Comparison of ENCODE assay signal across 8 cellular contexts in the genomic region with DNA sequence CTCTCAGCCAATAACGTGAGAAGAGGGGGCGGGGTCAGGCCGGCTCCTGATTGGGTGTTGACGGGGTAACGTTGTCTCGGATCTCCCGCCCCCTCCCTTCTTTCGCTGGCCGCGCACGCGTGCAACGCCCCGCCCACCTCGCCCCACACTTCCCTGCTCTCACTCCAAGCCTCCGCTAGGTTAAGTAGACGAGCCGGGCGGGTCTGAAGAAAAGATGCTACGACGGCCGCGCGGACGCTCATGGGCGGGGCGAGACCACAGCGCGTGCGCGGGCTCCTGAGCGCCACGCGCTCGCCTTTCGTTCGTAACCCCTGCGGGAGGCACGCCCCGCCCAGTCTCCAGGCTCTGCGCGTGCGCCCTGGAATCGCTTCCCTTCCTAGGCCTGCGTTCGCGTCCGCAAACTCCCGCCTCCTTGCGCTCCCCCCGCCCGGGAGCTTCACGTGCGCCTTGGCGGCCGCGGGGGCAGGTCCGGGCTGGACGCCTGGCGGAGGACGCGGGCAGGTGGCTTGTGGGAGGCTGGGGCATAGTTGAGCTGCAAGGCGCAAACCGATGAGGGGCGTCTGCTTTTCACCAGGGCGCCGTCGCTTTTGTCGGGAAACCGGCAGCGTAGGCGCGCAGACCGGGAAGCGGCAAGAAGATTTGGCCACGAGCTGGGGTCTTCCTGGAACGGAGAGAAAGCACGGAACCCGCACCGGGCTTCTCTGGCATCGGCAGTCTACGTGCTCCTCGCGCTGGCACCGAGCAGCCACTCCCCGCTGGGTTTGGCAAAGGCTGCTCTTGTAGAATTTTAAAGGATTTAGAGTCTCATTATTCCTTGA. TPM values are rescaled to one million over a fixed set of nuclear protein-coding genes. Genes with fewer than 3 reads are reported as not detected.
DNase-seq lines count a peak whose midpoint lies in the region; ATAC-seq and TF ChIP-seq lines count a peak whose summit lies in the region.

No MANE protein-coding gene starts in this region.

- H4K8ac ChIP-seq in IMR-90 (ENCODE audit: low read depth in 2 of 2, low read length in 2 of 2) = peak overlapping the region; percentile 81 to 93

- H2AK9ac ChIP-seq in IMR-90 (replicated peaks; ENCODE audit: low read depth, low read length, poor library complexity) = peak overlapping the region; percentile 83

- peaks cover 54% of the 10 kb centered on the region for H3K79me2 ChIP-seq in OCI-LY7 (ENCODE audit: insufficient read depth, low read depth, low read length)

- peak overlapping the region; percentile 98 for H3K23ac ChIP-seq in IMR-90 (ENCODE audit: low read depth, low read length)

- peak; percentile 37 for TF ChIP-seq RAD21 in IMR-90 (IDR thresholded peaks at IDR 0.05; ENCODE audit: low read length)

- peaks cover 3% of the 10 kb centered on the region; the same call in 1 of the 2 replicates for H3K9me1 ChIP-seq in IMR-90 (ENCODE audit: insufficient read depth, low read length)

- no peaks in the 10 kb centered on the region for H3K9me2 ChIP-seq in OCI-LY7 (ENCODE audit: insufficient read depth, low read length)

- H3K79me1 ChIP-seq in IMR-90 (ENCODE audit: low read depth in 1 of 2, low read length in 2 of 2) = peaks cover 18 to 22% of the 10 kb centered on the region in 2 experiments; a peak in 3 of 4 replicates

- peak overlapping the region; percentile 84 for H2AFZ ChIP-seq in IMR-90 (replicated peaks; ENCODE audit: low read length, poor library complexity)
- peak overlapping the region; percentile 68; the same call in 1 of the 2 replicates for H2AFZ ChIP-seq in OCI-LY7 (ENCODE audit: low read length)

- no peaks in the 10 kb centered on the region for H3K27me3 ChIP-seq in IMR-90 (ENCODE audit: control insufficient read depth, insufficient read depth, low read length)
- no peaks in the 10 kb centered on the region for H3K27me3 ChIP-seq in mononuclear cell (ENCODE audit: insufficient read depth, low read length)

- peak overlapping the region; percentile 94 for H3K56ac ChIP-seq in IMR-90 (ENCODE audit: extremely low read depth, insufficient read depth, low read length)

- peaks cover 4% of the 10 kb centered on the region; the same call in 1 of the 2 replicates for H3K4me1 ChIP-seq in IMR-90 (ENCODE audit: control insufficient read depth, insufficient read depth, low read length)
- H3K4me1 ChIP-seq in OCI-LY7 (ENCODE audit: insufficient read depth, low read length, poor library complexity, severe bottlenecking) = peaks cover 25% of the 10 kb centered on the region
- H3K4me1 ChIP-seq in mononuclear cell (ENCODE audit: insufficient read depth, low read length) = peaks cover 33% of the 10 kb centered on the region

- H3K4me2 ChIP-seq in IMR-90 (ENCODE audit: low read depth, low read length) (peak overlapping the region; percentile 99), OCI-LY7 (ENCODE audit: low read length) (peak overlapping the region; percentile 89)

- H3K27ac ChIP-seq in IMR-90 (ENCODE audit: insufficient read depth, low read length) (peak overlapping the region; percentile 90), OCI-LY7 (ENCODE audit: low read depth, low read length, poor library complexity, severe bottlenecking) (peak overlapping the region; percentile 72)

- H2AK5ac ChIP-seq in IMR-90 (ENCODE audit: low read depth, low read length) = peak overlapping the region; percentile 83

- TF ChIP-seq CTCF in IMR-90 (conservative IDR thresholded peaks at IDR 0.05; ENCODE audit: low read depth, low read length) (peak; percentile 28; the same call in 1 of the 2 replicates), OCI-LY7 (conservative IDR thresholded peaks at IDR 0.05; ENCODE audit: low read length) (no peak), epithelial cell of esophagus (IDR thresholded peaks at IDR 0.05; ENCODE audit: insufficient read depth, low read depth, low read length, missing control alignments) (peak; percentile 19)

- no peaks in the 10 kb centered on the region for H3K9me3 ChIP-seq in IMR-90 (ENCODE audit: control insufficient read depth, insufficient read depth, low read length)
- H3K9me3 ChIP-seq in OCI-LY7 (ENCODE audit: low read length) = no peaks in the 10 kb centered on the region
- no peaks in the 10 kb centered on the region for H3K9me3 ChIP-seq in mononuclear cell (ENCODE audit: low read depth, low read length)

- peak overlapping the region; percentile 92 for H3K18ac ChIP-seq in IMR-90 (ENCODE audit: low read depth, low read length)

- H4K5ac ChIP-seq in IMR-90 (ENCODE audit: low read depth, low read length) = peak overlapping the region; percentile 99

- in situ Hi-C loops in IMR-90 (cut with MboI; ENCODE audit: low sequenced_read_pairs) = loop anchor here (10.0 kb wide), 1 partner anchor 577 kb away; no protein-coding TSS in a partner anchor

- H3K4ac ChIP-seq in IMR-90 (ENCODE audit: low read depth, low read length) = peak overlapping the region; percentile 94

- intact Hi-C loops in IMR-90 (cut with micrococcal nuclease) = loop anchor here (1.0 to 10.0 kb wide), 11 partner anchors 66 to 1054 kb away; a partner anchor contains a TSS
- intact Hi-C loops in OCI-LY7 (cut with micrococcal nuclease; ENCODE audit: unreplicated experiment) = loop anchor here (1.0 to 5.0 kb wide), 5 partner anchors 226 to 805 kb away; a partner anchor contains a TSS

- H3K9ac ChIP-seq in IMR-90 (ENCODE audit: low read depth, low read length) = peak overlapping the region; percentile 96

- peak; percentile 70 for TF ChIP-seq POLR2A in IMR-90 (IDR thresholded peaks at IDR 0.05; ENCODE audit: low read depth, low read length)

- 0% methylated on average over 47 of the region's 86 CpGs; no CpG with 5 or more reads in 1 of the 2 experiments for WGBS in IMR-90 (ENCODE audit: extremely low coverage in 2 of 2, insufficient read length in 1 of 2), 2 experiments

- H2BK5ac ChIP-seq in IMR-90 (ENCODE audit: low read depth, low read length, poor library complexity, severe bottlenecking) = peak overlapping the region; percentile 70

- peak overlapping the region; percentile 65 for H3K4me3 ChIP-seq in IMR-90 (ENCODE audit: insufficient read depth, low read depth, low read length)
- peak overlapping the region; percentile 98 for H3K4me3 ChIP-seq in OCI-LY7 (ENCODE audit: low read depth, low read length, poor library complexity, severe bottlenecking)
- H3K4me3 ChIP-seq in epithelial cell of esophagus (ENCODE audit: low read length) = peak overlapping the region; percentile 74
- peak overlapping the region; percentile 73 for H3K4me3 ChIP-seq in mononuclear cell (ENCODE audit: low read length)

- POLR2A ChIA-PET in IMR-90 (lab: Charles Lee; ENCODE audit: unreplicated experiment) = no interaction called here
- POLR2A ChIA-PET in OCI-LY7 (lab: Charles Lee) = interaction anchor here (0.6 to 1.4 kb wide), 6 partner anchors 12 to 806 kb away, joined by 3 to 7 read pairs (median 4); a partner anchor contains a TSS

- peak overlapping the region; percentile 85 for H4K91ac ChIP-seq in IMR-90 (ENCODE audit: insufficient read depth, low read depth, low read length)

- H2BK15ac ChIP-seq in IMR-90 (ENCODE audit: low read depth, low read length) = peak overlapping the region; percentile 94; the same call in 2 of the 3 replicates

- peak overlapping the region; percentile 75 for H2BK120ac ChIP-seq in IMR-90 (ENCODE audit: low read depth, low read length)

- H3K14ac ChIP-seq in IMR-90 (replicated peaks; ENCODE audit: low read depth, low read length) = peak overlapping the region; percentile 97

- dilution Hi-C loops in IMR-90 (cut with HindIII; ENCODE audit: low sequenced_read_pairs, unreplicated experiment) = no loop called here

- H4K20me1 ChIP-seq in IMR-90 (ENCODE audit: insufficient read depth, low read length) (peaks cover 3% of the 10 kb centered on the region; the same call in 1 of the 2 replicates), OCI-LY7 (ENCODE audit: insufficient read depth, low read length) (peaks cover 22% of the 10 kb centered on the region; the same call in 1 of the 2 replicates)

- BruUV-seq in IMR-90 (replicated peaks; lab: Mats Ljungman, UMichigan) (no TSS peak), OCI-LY7 (replicated peaks; lab: Mats Ljungman, UMichigan) (no TSS peak)

- DNase-seq in DMS153 treated with DMSO at 0.1 percent for 48 hours (lab: John Stamatoyannopoulos, UW; ENCODE audit: unreplicated experiment) (peak; percentile 99), IMR-90 (peak; percentile 99), OCI-LY7 (ENCODE audit: low spot score) (peak; percentile 99), activated T-cell treated with anti-CD3 and anti-CD28 coated beads for 4 hours (peak; percentile 99), epithelial cell of esophagus (ENCODE audit: low read depth) (peak; percentile 99)
- DNase-seq in stimulated activated CD8-positive, alpha-beta memory T cell treated with anti-CD3 and anti-CD28 coated beads, Interleukin-2, amount 100 ng/mL, for 48 hours (ENCODE audit: low read depth in 2 of 2) = peak; percentile 99 to 100

- peak; percentile 78 for ATAC-seq in GM21529 (IDR thresholded peaks at IDR 0.05; ENCODE audit: unreplicated experiment)
- ATAC-seq in IMR-90 (ENCODE audit: low read depth) = peak; percentile 92

- peak overlapping the region; percentile 35; the same call in 1 of the 2 replicates for H2BK20ac ChIP-seq in IMR-90 (ENCODE audit: low read depth, low read length)

- H3K36me3 ChIP-seq in IMR-90 (ENCODE audit: control insufficient read depth, insufficient read depth, low read length) (peaks cover 4% of the 10 kb centered on the region; the same call in 1 of the 2 replicates), OCI-LY7 (ENCODE audit: insufficient read depth, low read length) (peaks cover 21% of the 10 kb centered on the region)

- CTCF ChIA-PET in IMR-90 (lab: Yijun Ruan, JAX) (no interaction called here), OCI-LY7 (lab: Charles Lee; ENCODE audit: unreplicated experiment) (no interaction called here)

TF ChIP-seq in IMR-90, 13 proteins besides CTCF, POLR2A, EP300 and RAD21 (continues in another document):
- TF ChIP-seq CEBPB (IDR thresholded peaks at IDR 0.05; ENCODE audit: low read depth, low read length) (no peak), MAZ (IDR thresholded peaks at IDR 0.05; ENCODE audit: borderline replicate concordance, low read depth, low read length) (peak; percentile 87), RFX5 (IDR thresholded peaks at IDR 0.05; ENCODE audit: low read depth, low read length) (no peak), RCOR1 (IDR thresholded peaks at IDR 0.05; ENCODE audit: insufficient replicate concordance, low read length) (no peak)

RNA-seq across cellular contexts. Expression of a gene that starts 0.5 kb away (rescaled TPM):
- 13.4 and 24.4 TPM in 2 replicates for total RNA-seq in IMR-90 (2012; rRNA removed)
- 21.9 and 40.7 TPM in 2 replicates for polyA plus RNA-seq in IMR-90 (2012; rRNA removed)
- 8.0 and 8.9 TPM in 2 replicates for polyA plus RNA-seq in IMR-90 (2012; cell fraction: cytosol; rRNA removed)
- 2.2 and 19.3 TPM in 2 replicates for polyA plus RNA-seq in IMR-90 (2012; cell fraction: nucleus; rRNA removed; ENCODE audit: low replicate concordance)
- 10.2 and 10.5 TPM in 2 replicates for total RNA-seq in OCI-LY7 (2014; rRNA removed; shearing (Covaris generic))
- 43.7 and 45.3 TPM in 2 replicates for total RNA-seq in OCI-LY7 (2022)
- 17.8 TPM for total RNA-seq in mononuclear cell

Comparison
In these comparisons a context has a peak if more than half of its experiments do, and no peak if none do; other contexts are left out.
1. Peak in every context shown above with its lines: DNase-seq, ATAC-seq, H3K4me3 ChIP-seq and H3K27ac ChIP-seq.